Comparison of ENCODE assay signal across 22 cellular contexts in genomic region chr6:24551139-24551538, GRCh38.
"Had no signal": no experiment of that assay in that cellular context is flagged by ENCODE, and none has a peak within 500 bp of the region (broad histone marks: within the 10 kb centered on the region; RNA-seq: fewer than 3 reads in every experiment).

No MANE protein-coding gene starts in this region.

- H3K4me1 ChIP-seq: colonic mucosa, esophagus muscularis mucosa, foreskin keratinocyte, gastroesophageal sphincter, left lung, lower lobe of right lung had no signal

- DNase-seq: colonic mucosa; cortex of kidney; effector CD8-positive, alpha-beta T cell; effector memory CD8-positive, alpha-beta T cell; endodermal cell; foreskin keratinocyte; head of caudate nucleus; heart right ventricle; hippocampal formation; left cardiac atrium; left lung; left ventricle myocardium superior; lower lobe of right lung; mesenchymal stem cell; mucosa of descending colon; naive B cell had no signal

- H3K4me3 ChIP-seq: colonic mucosa, esophagus muscularis mucosa, gastroesophageal sphincter, heart right ventricle, left lung, lower lobe of right lung, mucosa of descending colon had no signal

- H3K36me3 ChIP-seq: colonic mucosa, esophagus muscularis mucosa, gastroesophageal sphincter, heart right ventricle, left lung, lower lobe of right lung had no signal

- FAIRE-seq: endometrium, frontal cortex, islet of Langerhans, keratinocyte had no signal

- H3K9me3 ChIP-seq: colonic mucosa, esophagus muscularis mucosa, gastroesophageal sphincter, heart right ventricle, left lung, lower lobe of right lung, mucosa of descending colon had no signal

- ATAC-seq: effector memory CD8-positive, alpha-beta T cell; gastroesophageal sphincter; heart right ventricle; left cardiac atrium; left lung; left ventricle myocardium superior; lower lobe of right lung; mucosa of descending colon had no signal

- H3K27ac ChIP-seq: colonic mucosa, esophagus muscularis mucosa, foreskin keratinocyte, gastroesophageal sphincter, heart right ventricle, left lung, lower lobe of right lung had no signal

- H3K27me3 ChIP-seq: colonic mucosa had no signal
